9 cellular contexts compared by ENCODE assay signal in genomic region chr19:17236414-17236716, GRCh38. TPM values are rescaled to one million over a fixed set of nuclear protein-coding genes. Genes with fewer than 3 reads are reported as not detected.
DNase-seq lines count a peak whose midpoint lies in the region; ATAC-seq and TF ChIP-seq lines count a peak whose summit lies in the region.
"Had no signal": no experiment of that assay in that cellular context is flagged by ENCODE, and none has a peak within 500 bp of the region (broad histone marks: within the 10 kb centered on the region; RNA-seq: fewer than 3 reads in every experiment).

No MANE protein-coding gene starts in this region.

- no peaks in the 10 kb centered on the region for H3K27me3 Mint-ChIP-seq in activated CD4-positive, alpha-beta T cell treated with anti-CD3 and anti-CD28 coated beads for 36 hours

- H3K36me3 ChIP-seq in RWPE2 (ENCODE audit: low read depth) (peaks cover 71% of the 10 kb centered on the region), iPS-18a (ENCODE audit: control insufficient read depth, low read depth, low read length) (peaks cover 31% of the 10 kb centered on the region), stomach (peaks cover 17 to 52% (median 49%) of the 10 kb centered on the region in 4 donors)

- H3K27ac ChIP-seq in RWPE2 (ENCODE audit: poor library complexity, severe bottlenecking) (peak overlapping the region; percentile 84), iPS-18a (ENCODE audit: low read length) (no peak overlapping the region), stomach (peak overlapping the region; percentile 55 to 86 (median 83))

- peaks cover 9% of the 10 kb centered on the region for H3K4me1 Mint-ChIP-seq in activated CD4-positive, alpha-beta T cell treated with anti-CD3 and anti-CD28 coated beads for 36 hours

- H3K27ac Mint-ChIP-seq in activated CD4-positive, alpha-beta T cell treated with anti-CD3 and anti-CD28 coated beads for 36 hours, result no peak overlapping the region

- H3K27me3 ChIP-seq in RWPE2 (ENCODE audit: insufficient read depth, poor library complexity, severe bottlenecking), result no peaks in the 10 kb centered on the region
- H3K27me3 ChIP-seq in iPS-18a (ENCODE audit: control insufficient read depth, insufficient read depth, low read length), result no peaks in the 10 kb centered on the region
- no peaks in the 10 kb centered on the region for H3K27me3 ChIP-seq in stomach

- H3K4me1 ChIP-seq in RWPE2 (ENCODE audit: insufficient read depth, poor library complexity, severe bottlenecking) (peaks cover 8% of the 10 kb centered on the region), iPS-18a (ENCODE audit: control insufficient read depth, low read depth, low read length) (peaks cover 5% of the 10 kb centered on the region), stomach (peaks cover 47 to 75% (median 68%) of the 10 kb centered on the region in 4 donors)

- WGBS in stomach, 5 donors, result 50 to 82% (median 71%) methylated on average over 1 of the region's 1 CpG

- no peak for TF ChIP-seq EP300 in stomach (IDR thresholded peaks at IDR 0.05)

- no peaks in the 10 kb centered on the region for H3K9me3 ChIP-seq in RWPE2 (ENCODE audit: severe bottlenecking)
- no peaks in the 10 kb centered on the region for H3K9me3 ChIP-seq in iPS-18a (ENCODE audit: control insufficient read depth, low read depth, low read length)
- no peaks in the 10 kb centered on the region for H3K9me3 ChIP-seq in stomach

- CTCF ChIA-PET in activated CD4-positive, alpha-beta T cell treated with anti-CD3 and anti-CD28 coated beads for 36 hours (lab: Charles Lee), result interaction anchor here (1.4 kb wide), 1 partner anchor 22 kb away, joined by 3 read pairs; no protein-coding TSS in a partner anchor

- no peak for DNase-seq in activated CD4-positive, alpha-beta T cell treated with anti-CD3 and anti-CD28 coated beads for 36 hours
- DNase-seq in activated CD4-positive, alpha-beta T cell treated with anti-CD3 and anti-CD28 coated beads for 48 hours, result no peak
- DNase-seq in RWPE2 (ENCODE audit: low spot score) (no peak), stomach (no peak), iPS-NIHi7 (ENCODE audit: extremely low spot score) (no peak)
- DNase-seq: midbrain had no signal

- H3K4me3 Mint-ChIP-seq in activated CD4-positive, alpha-beta T cell treated with anti-CD3 and anti-CD28 coated beads for 36 hours, result peak overlapping the region; percentile 79

- H3K36me3 Mint-ChIP-seq in activated CD4-positive, alpha-beta T cell treated with anti-CD3 and anti-CD28 coated beads for 36 hours (ENCODE audit: low read depth), result peaks cover 6% of the 10 kb centered on the region

- POLR2A ChIA-PET in activated CD4-positive, alpha-beta T cell treated with anti-CD3 and anti-CD28 coated beads for 36 hours (lab: Charles Lee), result interaction anchor here (1.1 kb wide), 1 partner anchor 9 kb away, joined by 3 read pairs; no protein-coding TSS in a partner anchor

- no peaks in the 10 kb centered on the region for H3K9me3 Mint-ChIP-seq in activated CD4-positive, alpha-beta T cell treated with anti-CD3 and anti-CD28 coated beads for 36 hours (ENCODE audit: low read depth)

- no peak for TF ChIP-seq POLR2A in stomach (IDR thresholded peaks at IDR 0.05)

- H3K9ac ChIP-seq in iPS-18a (ENCODE audit: low read length), result no peak overlapping the region

- TF ChIP-seq CTCF in RWPE2 (IDR thresholded peaks at IDR 0.05; ENCODE audit: poor library complexity, severe bottlenecking) (no peak), stomach (IDR thresholded peaks at IDR 0.05) (no peak)

- H3K4me3 ChIP-seq in RWPE2 (ENCODE audit: severe bottlenecking) (no peak overlapping the region), iPS-18a (ENCODE audit: low read length) (peak overlapping the region; percentile 24), stomach (peak overlapping the region; percentile 44 to 73 (median 53))

- intact Hi-C loops in activated CD4-positive, alpha-beta T cell treated with anti-CD3 and anti-CD28 coated beads for 36 hours (cut with DNase I, micrococcal nuclease), result no loop called here
- intact Hi-C loops in stomach (cut with DNase I; ENCODE audit: low total_unique reads), result no loop called here

- no peak for ATAC-seq in activated CD4-positive, alpha-beta T cell treated with anti-CD3 and anti-CD28 coated beads for 36 hours
- peak; percentile 28; the same call in 2 of the 3 replicates for ATAC-seq in RWPE2 (ENCODE audit: low read depth)
- ATAC-seq in HG02885 (IDR thresholded peaks at IDR 0.05; ENCODE audit: poor library complexity, unreplicated experiment), result no peak
- ATAC-seq in HG02938 (IDR thresholded peaks at IDR 0.05; ENCODE audit: unreplicated experiment), result no peak

RNA-seq across cellular contexts. Expression of gene NR2F6, which starts 9.4 kb away (rescaled TPM):
- 1 to 10 TPM; 7.4 to 7.9 TPM for total RNA-seq in activated CD4-positive, alpha-beta T cell treated with anti-CD3 and anti-CD28 coated beads for 36 hours
- total RNA-seq in stomach, result 100 to 1,000 TPM in 1 of 5 donors, 10 to 100 TPM in 4; 35.3 to 641 (median 47.3) TPM
- 10 to 100 TPM; 34.4 to 57.9 (median 45.0) TPM for polyA plus RNA-seq in stomach

RNA-seq across cellular contexts. Expression of gene OCEL1, which starts 10.3 kb away (rescaled TPM):
- 10 to 100 TPM; 10.9 to 11.7 TPM for total RNA-seq in activated CD4-positive, alpha-beta T cell treated with anti-CD3 and anti-CD28 coated beads for 36 hours
- total RNA-seq in stomach, result 10 to 100 TPM in 1 of 5 donors, 1 to 10 TPM in 4; 4.7 to 13.0 (median 8.3) TPM
- polyA plus RNA-seq in stomach, result 10 to 100 TPM; 25.9 to 43.2 (median 39.7) TPM

RNA-seq across cellular contexts. Expression of gene USE1, which starts 21.2 kb away (rescaled TPM):
- total RNA-seq in activated CD4-positive, alpha-beta T cell treated with anti-CD3 and anti-CD28 coated beads for 36 hours, result 10 to 100 TPM; 22.6 to 24.5 TPM
- total RNA-seq in stomach, result 100 to 1,000 TPM in 1 of 5 donors, 10 to 100 TPM in 3, not detected in 1; 16.2 to 113 (median 22.1) TPM
- polyA plus RNA-seq in stomach, result 10 to 100 TPM; 55.3 to 68.6 (median 64.9) TPM

RNA-seq across cellular contexts. Expression of gene USHBP1, which starts 28.2 kb away (rescaled TPM):
- total RNA-seq in activated CD4-positive, alpha-beta T cell treated with anti-CD3 and anti-CD28 coated beads for 36 hours, result under 1 TPM in 1 of 2 experiments, not detected in 1; 0.11 TPM
- total RNA-seq in stomach, result 1 to 10 TPM in 3 of 5 donors, not detected in 2; 3.3 to 7.7 (median 4.5) TPM
- polyA plus RNA-seq in stomach, result 1 to 10 TPM; 2.1 to 4.1 (median 3.5) TPM

RNA-seq across cellular contexts. Expression of gene BABAM1, which starts 30.9 kb away (rescaled TPM):
- total RNA-seq in activated CD4-positive, alpha-beta T cell treated with anti-CD3 and anti-CD28 coated beads for 36 hours, result 100 to 1,000 TPM; 109 to 132 TPM
- total RNA-seq in stomach, result 100 to 1,000 TPM in 2 of 5 donors, 10 to 100 TPM in 3; 26.2 to 146 (median 59.7) TPM
- 10 to 100 TPM; 66.3 to 87.1 (median 79.9) TPM for polyA plus RNA-seq in stomach

Comparison
In these comparisons a context has a peak if more than half of its experiments do, and no peak if none do; other contexts are left out.
1. RNA of gene NR2F6, which starts 9.4 kb away (total RNA-seq): 35.3 to 641 TPM in stomach; 7.4 to 7.9 TPM in activated CD4-positive, alpha-beta T cell treated with anti-CD3 and anti-CD28 coated beads for 36 hours; every median in the first group is over 4 times any median in the second.